Comparison of ENCODE assay signal across 8 cellular contexts in genomic region chr3:141231101-141231922, GRCh38. TPM values are rescaled to one million over a fixed set of nuclear protein-coding genes. Genes with fewer than 3 reads are reported as not detected.
DNase-seq lines count a peak whose midpoint lies in the region; ATAC-seq, FAIRE-seq and TF ChIP-seq lines count a peak whose summit lies in the region.

A gene with protein sequence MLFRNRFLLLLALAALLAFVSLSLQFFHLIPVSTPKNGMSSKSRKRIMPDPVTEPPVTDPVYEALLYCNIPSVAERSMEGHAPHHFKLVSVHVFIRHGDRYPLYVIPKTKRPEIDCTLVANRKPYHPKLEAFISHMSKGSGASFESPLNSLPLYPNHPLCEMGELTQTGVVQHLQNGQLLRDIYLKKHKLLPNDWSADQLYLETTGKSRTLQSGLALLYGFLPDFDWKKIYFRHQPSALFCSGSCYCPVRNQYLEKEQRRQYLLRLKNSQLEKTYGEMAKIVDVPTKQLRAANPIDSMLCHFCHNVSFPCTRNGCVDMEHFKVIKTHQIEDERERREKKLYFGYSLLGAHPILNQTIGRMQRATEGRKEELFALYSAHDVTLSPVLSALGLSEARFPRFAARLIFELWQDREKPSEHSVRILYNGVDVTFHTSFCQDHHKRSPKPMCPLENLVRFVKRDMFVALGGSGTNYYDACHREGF (plus strand): TSS chr3:141231825. CDS start chr3:141260176, 28,351 bp downstream.

- no peaks in the 10 kb centered on the region for H3K27me3 ChIP-seq in AG04450 (ENCODE audit: control insufficient read depth, insufficient read depth, low read length)

- H3K4me3 Mint-ChIP-seq in WTC11 = peak within 1 kb of the TSS; percentile 77

- no peaks in the 10 kb centered on the region for H3K9me3 Mint-ChIP-seq in WTC11

- ATAC-seq in GM18858 (IDR thresholded peaks at IDR 0.05; ENCODE audit: unreplicated experiment) = peak; percentile 96
- peak; percentile 96 for ATAC-seq in HG03066 (IDR thresholded peaks at IDR 0.05; ENCODE audit: low read depth, unreplicated experiment)
- ATAC-seq in WTC11 = peak; percentile 88

- H3K4me1 ChIP-seq in kidney (ENCODE audit: control insufficient read depth in 1 of 2, insufficient read depth in 1 of 2, low read depth in 1 of 2, low read length in 2 of 2) = peaks cover 3 to 15% of the 10 kb centered on the region in 2 donors

- DNase-seq in AG04450 (ENCODE audit: low read depth, low spot score) (peak; percentile 51), NCI-H2171 (lab: John Stamatoyannopoulos, UW) (peak; percentile 79), WTC11 (ENCODE audit: low spot score) (peak; percentile 94), caudate nucleus (lab: John Stamatoyannopoulos, UW) (peak in 60 of 61 donors; percentile 44 to 93 (median 84)), kidney (peak; percentile 98)
- peak; percentile 94 for DNase-seq in stimulated activated CD4-positive, alpha-beta T cell treated with anti-CD3 and anti-CD28 coated beads, Interleukin-15, amount 100 ng/mL, for 24 hours

- CTCF ChIA-PET in AG04450 (lab: Charles Lee) = interaction anchor here (0.6 to 2.3 kb wide), 43 partner anchors 9 to 944 kb away, joined by 3 to 56 read pairs (median 5); no protein-coding TSS in a partner anchor
- CTCF ChIA-PET in WTC11 (lab: Charles Lee) = interaction anchor here (0.6 to 2.3 kb wide), 58 partner anchors 8 to 797 kb away, joined by 3 to 74 read pairs (median 5); partner anchors contain the start of gene SPSB4

- peak within 1 kb of the TSS; percentile 78 for H3K4me3 ChIP-seq in AG04450 (ENCODE audit: low read depth, low read length)
- peak within 1 kb of the TSS; percentile 62 to 74 for H3K4me3 ChIP-seq in kidney (ENCODE audit: low read length in 2 of 2)

- H3K4me1 Mint-ChIP-seq in WTC11 = peaks cover 52% of the 10 kb centered on the region

- peak within 1 kb of the TSS; percentile 38 to 72 for H3K9ac ChIP-seq in kidney (ENCODE audit: low read length in 2 of 2)

- peaks cover 39% of the 10 kb centered on the region for H3K27me3 Mint-ChIP-seq in WTC11 (ENCODE audit: low read depth)

- H3K9me3 ChIP-seq in AG04450 (ENCODE audit: control insufficient read depth, insufficient read depth, low read length) = no peaks in the 10 kb centered on the region
- H3K9me3 ChIP-seq in kidney (ENCODE audit: control insufficient read depth in 1 of 2, low read length in 2 of 2) = no peaks in the 10 kb centered on the region

- H3K27ac ChIP-seq in AG04450 (ENCODE audit: low read depth, low read length) (peak within 1 kb of the TSS; percentile 77), caudate nucleus (ENCODE audit: low read depth, low read length) (peak within 1 kb of the TSS; percentile 85), kidney (ENCODE audit: low read depth in 2 of 2, low read length in 2 of 2) (peak within 1 kb of the TSS; percentile 65 to 68)

- peak; percentile 39; the same call in 1 of the 2 replicates for TF ChIP-seq CTCF in AG04450 (IDR thresholded peaks at IDR 0.05; ENCODE audit: low read depth, low read length)
- peak; percentile 72 for TF ChIP-seq CTCF in WTC11 (IDR thresholded peaks at IDR 0.05)
- peak; percentile 74 for TF ChIP-seq CTCF in kidney (IDR thresholded peaks at IDR 0.05; ENCODE audit: borderline replicate concordance, extremely low read depth, insufficient read depth)

- FAIRE-seq in kidney (lab: Jason Lieb, UNC) = no peak

- peaks cover 5% of the 10 kb centered on the region for H3K36me3 Mint-ChIP-seq in WTC11

- no peaks in the 10 kb centered on the region for H3K36me3 ChIP-seq in kidney (ENCODE audit: control insufficient read depth in 1 of 2, insufficient read depth in 2 of 2, low read length in 2 of 2)

- 0 out of 2 replicates have a peak within 1 kb of the TSS, but pooled peaks have one; percentile 5 for H3K27ac Mint-ChIP-seq in WTC11

- POLR2A ChIA-PET in AG04450 (lab: Yijun Ruan, JAX) (interaction anchor here (0.5 to 1.4 kb wide), 7 partner anchors 42 to 646 kb away, joined by 3 to 8 read pairs (median 4); no protein-coding TSS in a partner anchor), WTC11 (lab: Charles Lee) (interaction anchor here (0.6 kb wide), 2 partner anchors 11 to 23 kb away, joined by 3 read pairs; no protein-coding TSS in a partner anchor)

- intact Hi-C loops in kidney (cut with DNase I) = no loop called here

TF ChIP-seq in WTC11, 78 proteins besides CTCF, POLR2A, EP300 and RAD21 (continues in another document):
- TF ChIP-seq, protein P1, sequence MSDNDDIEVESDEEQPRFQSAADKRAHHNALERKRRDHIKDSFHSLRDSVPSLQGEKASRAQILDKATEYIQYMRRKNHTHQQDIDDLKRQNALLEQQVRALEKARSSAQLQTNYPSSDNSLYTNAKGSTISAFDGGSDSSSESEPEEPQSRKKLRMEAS (CRISPR knock-in tag; IDR thresholded peaks at IDR 0.05) = peak; percentile 96
- TF ChIP-seq, protein P2, sequence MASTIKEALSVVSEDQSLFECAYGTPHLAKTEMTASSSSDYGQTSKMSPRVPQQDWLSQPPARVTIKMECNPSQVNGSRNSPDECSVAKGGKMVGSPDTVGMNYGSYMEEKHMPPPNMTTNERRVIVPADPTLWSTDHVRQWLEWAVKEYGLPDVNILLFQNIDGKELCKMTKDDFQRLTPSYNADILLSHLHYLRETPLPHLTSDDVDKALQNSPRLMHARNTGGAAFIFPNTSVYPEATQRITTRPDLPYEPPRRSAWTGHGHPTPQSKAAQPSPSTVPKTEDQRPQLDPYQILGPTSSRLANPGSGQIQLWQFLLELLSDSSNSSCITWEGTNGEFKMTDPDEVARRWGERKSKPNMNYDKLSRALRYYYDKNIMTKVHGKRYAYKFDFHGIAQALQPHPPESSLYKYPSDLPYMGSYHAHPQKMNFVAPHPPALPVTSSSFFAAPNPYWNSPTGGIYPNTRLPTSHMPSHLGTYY (CRISPR knock-in tag; IDR thresholded peaks at IDR 0.05) = no peak
- TF ChIP-seq JAZF1 (CRISPR knock-in tag; IDR thresholded peaks at IDR 0.05) = no peak
- TF ChIP-seq NFE2L1 (CRISPR knock-in tag; IDR thresholded peaks at IDR 0.05) = no peak; the same call in 1 of the 2 replicates
- no peak for TF ChIP-seq ZNF671 (CRISPR knock-in tag; IDR thresholded peaks at IDR 0.05)
- no peak for TF ChIP-seq ZNF423 (CRISPR knock-in tag; IDR thresholded peaks at IDR 0.05)
- TF ChIP-seq, protein P3, sequence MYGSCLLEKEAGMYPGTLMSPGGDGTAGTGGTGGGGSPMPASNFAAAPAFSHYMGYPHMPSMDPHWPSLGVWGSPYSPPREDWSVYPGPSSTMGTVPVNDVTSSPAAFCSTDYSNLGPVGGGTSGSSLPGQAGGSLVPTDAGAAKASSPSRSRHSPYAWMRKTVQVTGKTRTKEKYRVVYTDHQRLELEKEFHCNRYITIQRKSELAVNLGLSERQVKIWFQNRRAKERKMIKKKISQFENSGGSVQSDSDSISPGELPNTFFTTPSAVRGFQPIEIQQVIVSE (CRISPR knock-in tag; IDR thresholded peaks at IDR 0.05; ENCODE audit: borderline replicate concordance) = no peak
- peak; percentile 4; the same call in 1 of the 2 replicates for TF ChIP-seq ZNF317 (CRISPR knock-in tag; IDR thresholded peaks at IDR 0.05; ENCODE audit: borderline replicate concordance, low read depth)
- TF ChIP-seq CBFB (CRISPR knock-in tag; IDR thresholded peaks at IDR 0.05; ENCODE audit: low read depth) = 0 out of 2 replicates have a peak, but pooled peaks have one; percentile 63
- TF ChIP-seq TEAD4 (CRISPR knock-in tag; IDR thresholded peaks at IDR 0.05) = no peak
- TF ChIP-seq NFATC4 (CRISPR knock-in tag; IDR thresholded peaks at IDR 0.05) = no peak
- TF ChIP-seq ATF1 (CRISPR knock-in tag; IDR thresholded peaks at IDR 0.05) = no peak
- TF ChIP-seq, protein P4, sequence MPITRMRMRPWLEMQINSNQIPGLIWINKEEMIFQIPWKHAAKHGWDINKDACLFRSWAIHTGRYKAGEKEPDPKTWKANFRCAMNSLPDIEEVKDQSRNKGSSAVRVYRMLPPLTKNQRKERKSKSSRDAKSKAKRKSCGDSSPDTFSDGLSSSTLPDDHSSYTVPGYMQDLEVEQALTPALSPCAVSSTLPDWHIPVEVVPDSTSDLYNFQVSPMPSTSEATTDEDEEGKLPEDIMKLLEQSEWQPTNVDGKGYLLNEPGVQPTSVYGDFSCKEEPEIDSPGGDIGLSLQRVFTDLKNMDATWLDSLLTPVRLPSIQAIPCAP (CRISPR knock-in tag; IDR thresholded peaks at IDR 0.05) = no peak
- TF ChIP-seq, protein P5, sequence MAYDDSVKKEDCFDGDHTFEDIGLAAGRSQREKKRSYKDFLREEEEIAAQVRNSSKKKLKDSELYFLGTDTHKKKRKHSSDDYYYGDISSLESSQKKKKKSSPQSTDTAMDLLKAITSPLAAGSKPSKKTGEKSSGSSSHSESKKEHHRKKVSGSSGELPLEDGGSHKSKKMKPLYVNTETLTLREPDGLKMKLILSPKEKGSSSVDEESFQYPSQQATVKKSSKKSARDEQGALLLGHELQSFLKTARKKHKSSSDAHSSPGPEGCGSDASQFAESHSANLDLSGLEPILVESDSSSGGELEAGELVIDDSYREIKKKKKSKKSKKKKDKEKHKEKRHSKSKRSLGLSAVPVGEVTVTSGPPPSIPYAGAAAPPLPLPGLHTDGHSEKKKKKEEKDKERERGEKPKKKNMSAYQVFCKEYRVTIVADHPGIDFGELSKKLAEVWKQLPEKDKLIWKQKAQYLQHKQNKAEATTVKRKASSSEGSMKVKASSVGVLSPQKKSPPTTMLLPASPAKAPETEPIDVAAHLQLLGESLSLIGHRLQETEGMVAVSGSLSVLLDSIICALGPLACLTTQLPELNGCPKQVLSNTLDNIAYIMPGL (CRISPR knock-in tag; IDR thresholded peaks at IDR 0.05) = peak; percentile 75; the same call in 1 of the 2 replicates
- 0 out of 2 replicates have a peak, but pooled peaks have one; percentile 15 for TF ChIP-seq SMAD3 (CRISPR knock-in tag; IDR thresholded peaks at IDR 0.05; ENCODE audit: borderline replicate concordance)
- no peak; the same call in 1 of the 2 replicates for TF ChIP-seq USF2 (CRISPR knock-in tag; IDR thresholded peaks at IDR 0.05)
- TF ChIP-seq MYBL2 (CRISPR knock-in tag; IDR thresholded peaks at IDR 0.05) = 0 out of 2 replicates have a peak, but pooled peaks have one; percentile 35
- TF ChIP-seq ZNF138 (CRISPR knock-in tag; conservative IDR thresholded peaks at IDR 0.05) = no peak
- TF ChIP-seq NR3C1 (CRISPR knock-in tag; conservative IDR thresholded peaks at IDR 0.05; ENCODE audit: low read depth) = no peak

RNA-seq across cellular contexts. Expression of the gene that starts here (rescaled TPM):
- polyA plus RNA-seq in AG04450 (2011; rRNA removed) (20.0 and 21.7 TPM in 2 replicates), kidney (ENCODE audit: insufficient read depth, low read depth, low replicate concordance) (5.4 TPM)
- 20.2 and 21.6 TPM in 2 replicates for polyA minus RNA-seq in AG04450 (2011; rRNA and poly(A)+ RNA removed)
- total RNA-seq in WTC11 (2021) (16.9 to 20.1 TPM (median 19.7 TPM) in 3 replicates), kidney (11.9 TPM)

Comparison
In these comparisons a context has a peak if more than half of its experiments do, and no peak if none do; other contexts are left out.
1. Peak in every context shown above with its lines: DNase-seq, ATAC-seq, H3K4me3 ChIP-seq and H3K27ac ChIP-seq.